ENCODE assay signal across 17 cellular contexts in genomic region chr1:184074383-184074782, GRCh38.
"Had no signal": no experiment of that assay in that cellular context is flagged by ENCODE, and none has a peak within 500 bp of the region (broad histone marks: within the 10 kb centered on the region; RNA-seq: fewer than 3 reads in every experiment).

No MANE protein-coding gene starts in this region.

- H3K27me3 ChIP-seq: colonic mucosa, esophagus squamous epithelium, right lobe of liver, tibial nerve had no signal

- H3K4me1 ChIP-seq: colonic mucosa, parathyroid adenoma, right lobe of liver had no signal

- H3K4me3 ChIP-seq: colonic mucosa, esophagus squamous epithelium, right lobe of liver, tibial nerve had no signal

- H3K36me3 ChIP-seq: colonic mucosa, right lobe of liver had no signal

- DNase-seq: activated CD8-positive, alpha-beta memory T cell treated with anti-CD3 and anti-CD28 coated beads, Interleukin-2, amount 50 U/mL, for 4 hours; activated naive CD4-positive, alpha-beta T cell; activated naive CD8-positive, alpha-beta T cell treated with anti-CD3 and anti-CD28 coated beads for 36 hours; activated T-cell treated with anti-CD3 and anti-CD28 coated beads, Interleukin-2, amount 50 U/mL, for 4 hours; colonic mucosa; esophagus squamous epithelium; kidney glomerular epithelial cell; mesenchymal stem cell; right lobe of liver; SIG-M5; small intestine; stimulated activated CD4-positive, alpha-beta T cell treated with anti-CD3 and anti-CD28 coated beads, Interleukin-15, amount 100 ng/mL, for 24 hours; T-cell had no signal

- H3K27ac ChIP-seq: colonic mucosa, parathyroid adenoma, right lobe of liver had no signal

- ATAC-seq: activated T-cell treated with anti-CD3 and anti-CD28 coated beads, Interleukin-2, amount 50 U/mL, for 4 hours; stimulated activated memory B cell treated with anti-CD40 and anti-IgM and Interleukin-4, amounts not matched to agents 10 μg/mL and 1 μg/mL and 100 μg/mL, for 72 hours; T-cell; WTC11 had no signal

- H3K9me3 ChIP-seq: colonic mucosa, esophagus squamous epithelium, right lobe of liver, tibial nerve had no signal
